19 cellular contexts compared by ENCODE assay signal in genomic region chr3:15279671-15280402, GRCh38. TPM values are rescaled to one million over a fixed set of nuclear protein-coding genes. Genes with fewer than 3 reads are reported as not detected.
DNase-seq lines count a peak whose midpoint lies in the region; ATAC-seq and TF ChIP-seq lines count a peak whose summit lies in the region.
"Had no signal": no experiment of that assay in that cellular context is flagged by ENCODE, and none has a peak within 500 bp of the region (broad histone marks: within the 10 kb centered on the region; RNA-seq: fewer than 3 reads in every experiment).

No MANE protein-coding gene starts in this region.

- H3K27me3 Mint-ChIP-seq in CD4-positive, CD25-positive, alpha-beta regulatory T cell, result no peaks in the 10 kb centered on the region
- peaks cover 1% of the 10 kb centered on the region for H3K27me3 Mint-ChIP-seq in IgD-negative memory B cell
- no peaks in the 10 kb centered on the region for H3K27me3 Mint-ChIP-seq in naive thymus-derived CD8-positive, alpha-beta T cell
- H3K27me3 Mint-ChIP-seq: activated CD4-positive, alpha-beta T cell treated with anti-CD3 and anti-CD28 coated beads, Interleukin-2, amount 10 ng/mL, durations not matched to agents 24 days and 14 days had no signal

- no peak for TF ChIP-seq CTCF in epithelial cell of esophagus (IDR thresholded peaks at IDR 0.05; ENCODE audit: insufficient read depth, low read depth, low read length, missing control alignments)

- peaks cover 49% of the 10 kb centered on the region for H3K4me1 ChIP-seq in CD4-positive, CD25-positive, alpha-beta regulatory T cell (ENCODE audit: control insufficient read depth, insufficient read depth, low read length, poor library complexity, severe bottlenecking)
- H3K4me1 ChIP-seq: BE2C had no signal

- H3K27me3 ChIP-seq in CD4-positive, CD25-positive, alpha-beta regulatory T cell (ENCODE audit: control insufficient read depth, insufficient read depth, low read length), result no peaks in the 10 kb centered on the region
- H3K27me3 ChIP-seq: BE2C had no signal

- H3K27ac Mint-ChIP-seq in CD4-positive, CD25-positive, alpha-beta regulatory T cell, result peak overlapping the region in 2 of 3 donors; percentile 84
- peak overlapping the region in 2 of 3 donors; percentile 22 to 43 for H3K27ac Mint-ChIP-seq in IgD-negative memory B cell
- H3K27ac Mint-ChIP-seq in naive thymus-derived CD8-positive, alpha-beta T cell, result peak overlapping the region in 3 of 10 donors; percentile 6 to 53 (median 13)
- H3K27ac Mint-ChIP-seq: activated CD4-positive, alpha-beta T cell treated with anti-CD3 and anti-CD28 coated beads, Interleukin-2, amount 10 ng/mL, durations not matched to agents 24 days and 14 days had no signal

- H3K27ac ChIP-seq in CD4-positive, CD25-positive, alpha-beta regulatory T cell (ENCODE audit: insufficient read depth, low read length, poor library complexity, severe bottlenecking), result no peak overlapping the region
- H3K27ac ChIP-seq: PC-9, SK-N-MC had no signal

- H3K36me3 Mint-ChIP-seq in CD4-positive, CD25-positive, alpha-beta regulatory T cell, result peaks cover 16% of the 10 kb centered on the region
- no peaks in the 10 kb centered on the region for H3K36me3 Mint-ChIP-seq in IgD-negative memory B cell
- no peaks in the 10 kb centered on the region for H3K36me3 Mint-ChIP-seq in naive thymus-derived CD8-positive, alpha-beta T cell

- no peak overlapping the region for H3K4me3 Mint-ChIP-seq in CD4-positive, CD25-positive, alpha-beta regulatory T cell
- peak overlapping the region in 3 of 4 donors; percentile 30 to 73 (median 36) for H3K4me3 Mint-ChIP-seq in IgD-negative memory B cell
- H3K4me3 Mint-ChIP-seq in naive thymus-derived CD8-positive, alpha-beta T cell, result peak overlapping the region in 1 of 10 donors; percentile 12
- H3K4me3 Mint-ChIP-seq: activated CD4-positive, alpha-beta T cell treated with anti-CD3 and anti-CD28 coated beads, Interleukin-2, amount 10 ng/mL, durations not matched to agents 24 days and 14 days; activated T-cell treated with anti-CD3 and anti-CD28 coated beads, Interleukin-2, amount 50 U/mL, for 72 hours had no signal

- ATAC-seq in CD4-positive, CD25-positive, alpha-beta regulatory T cell (ENCODE audit: low read depth in 2 of 2), result no peak
- peak; percentile 5 for ATAC-seq in sciatic nerve
- no peak for ATAC-seq in naive thymus-derived CD8-positive, alpha-beta T cell
- ATAC-seq in HG02588 (IDR thresholded peaks at IDR 0.05; ENCODE audit: unreplicated experiment), result no peak
- no peak for ATAC-seq in left colon
- no peak for ATAC-seq in HG02973 (IDR thresholded peaks at IDR 0.05; ENCODE audit: unreplicated experiment)
- ATAC-seq: activated T-cell treated with anti-CD3 and anti-CD28 coated beads, Interleukin-2, amount 50 U/mL, for 72 hours; right cardiac atrium had no signal

- peaks cover 22 to 81% (median 41%) of the 10 kb centered on the region in 4 donors for H3K4me1 Mint-ChIP-seq in CD4-positive, CD25-positive, alpha-beta regulatory T cell
- peaks cover 64 to 65% (median 64%) of the 10 kb centered on the region in 3 donors for H3K4me1 Mint-ChIP-seq in IgD-negative memory B cell
- peaks cover 27 to 78% (median 67%) of the 10 kb centered on the region in 4 donors for H3K4me1 Mint-ChIP-seq in naive thymus-derived CD8-positive, alpha-beta T cell

- intact Hi-C loops in sciatic nerve (cut with DNase I), result no loop called here
- intact Hi-C loops in left colon (cut with DNase I, micrococcal nuclease), result loop anchor here in 1 of 2 donors (10.0 kb wide), 1 partner anchor 55 kb away; the partner anchor contains the start of gene SH3BP5

- no peak overlapping the region for H3K4me3 ChIP-seq in CD4-positive, CD25-positive, alpha-beta regulatory T cell (ENCODE audit: low read depth, low read length)
- H3K4me3 ChIP-seq in epithelial cell of esophagus (ENCODE audit: low read length), result no peak overlapping the region
- H3K4me3 ChIP-seq: PC-9, SK-N-MC had no signal

- POLR2A ChIA-PET in naive thymus-derived CD8-positive, alpha-beta T cell (lab: Charles Lee), result interaction anchor here (0.6 to 1.6 kb wide), 2 partner anchors 12 to 41 kb away, joined by 3 to 9 read pairs; no protein-coding TSS in a partner anchor

- DNase-seq in CD4-positive, CD25-positive, alpha-beta regulatory T cell, result no peak
- peak; percentile 41 for DNase-seq in epithelial cell of esophagus (ENCODE audit: low read depth)
- no peak for DNase-seq in sciatic nerve (ENCODE audit: low spot score)
- no peak for DNase-seq in naive thymus-derived CD8-positive, alpha-beta T cell
- no peak for DNase-seq in left colon
- DNase-seq: activated CD4-positive, alpha-beta T cell treated with anti-CD3 and anti-CD28 coated beads, Interleukin-2, amount 10 ng/mL, durations not matched to agents 24 days and 14 days; activated T-cell treated with anti-CD3 and anti-CD28 coated beads, Interleukin-2, amount 50 U/mL, for 72 hours; BE2C; DMS53; glutamatergic neuron; mesendoderm; NCI-H1048; NCI-H526 treated with DMSO at 0.1 percent for 48 hours; PC-9; right cardiac atrium had no signal

- H3K9me3 Mint-ChIP-seq in CD4-positive, CD25-positive, alpha-beta regulatory T cell, result no peaks in the 10 kb centered on the region
- H3K9me3 Mint-ChIP-seq in IgD-negative memory B cell, result no peaks in the 10 kb centered on the region
- no peaks in the 10 kb centered on the region for H3K9me3 Mint-ChIP-seq in naive thymus-derived CD8-positive, alpha-beta T cell
- H3K9me3 Mint-ChIP-seq: activated CD4-positive, alpha-beta T cell treated with anti-CD3 and anti-CD28 coated beads, Interleukin-2, amount 10 ng/mL, durations not matched to agents 24 days and 14 days; activated T-cell treated with anti-CD3 and anti-CD28 coated beads, Interleukin-2, amount 50 U/mL, for 72 hours had no signal

- H3K36me3 ChIP-seq in CD4-positive, CD25-positive, alpha-beta regulatory T cell (ENCODE audit: control insufficient read depth, insufficient read depth, low read length), result no peaks in the 10 kb centered on the region
- H3K36me3 ChIP-seq: BE2C had no signal

- H3K9me3 ChIP-seq in CD4-positive, CD25-positive, alpha-beta regulatory T cell (ENCODE audit: control insufficient read depth in 2 of 2, low read length in 2 of 2), result no peaks in the 10 kb centered on the region
- H3K9me3 ChIP-seq: BE2C had no signal

RNA-seq across cellular contexts. Expression of gene SH3BP5, which starts 52.5 kb away (rescaled TPM):
- total RNA-seq in CD4-positive, CD25-positive, alpha-beta regulatory T cell, result 68.6 TPM
- 10 to 100 TPM; 24.7 to 40.1 (median 31.6) TPM for polyA plus RNA-seq in CD4-positive, CD25-positive, alpha-beta regulatory T cell
- 117 TPM for polyA plus RNA-seq in IgD-negative memory B cell
- total RNA-seq in sciatic nerve (143 TPM), left colon (10 to 100 TPM in 1 of 2 donors, 1 to 10 TPM in 1; 7.6 to 12.1 TPM)
- total RNA-seq in naive thymus-derived CD8-positive, alpha-beta T cell, result 1 to 10 TPM; 4.4 to 4.8 TPM
- polyA plus RNA-seq in naive thymus-derived CD8-positive, alpha-beta T cell, result 10 to 100 TPM; 12.1 to 26.1 (median 13.7) TPM

Comparison
In these comparisons a context has a peak if more than half of its experiments do, and no peak if none do; other contexts are left out.
1. H3K4me3 Mint-ChIP-seq: peak in IgD-negative memory B cell (3 of 4); none in CD4-positive, CD25-positive, alpha-beta regulatory T cell (0 of 4).